In genomic region chr13:83878691-83879410, GRCh38 we compare ENCODE assay signal across 13 cellular contexts. TPM values are rescaled to one million over a fixed set of nuclear protein-coding genes. Genes with fewer than 3 reads are reported as not detected.
DNase-seq lines count a peak whose midpoint lies in the region; ATAC-seq and TF ChIP-seq lines count a peak whose summit lies in the region.
"Had no signal": no experiment of that assay in that cellular context is flagged by ENCODE, and none has a peak within 500 bp of the region (broad histone marks: within the 10 kb centered on the region; RNA-seq: fewer than 3 reads in every experiment).

No MANE protein-coding gene starts in this region.

- no peaks in the 10 kb centered on the region for H3K4me1 ChIP-seq in rectal smooth muscle tissue (ENCODE audit: control insufficient read depth, insufficient read depth, low read length)
- H3K4me1 ChIP-seq in vagina, result no peaks in the 10 kb centered on the region

- peaks cover 57% of the 10 kb centered on the region for H3K27me3 Mint-ChIP-seq in activated naive CD8-positive, alpha-beta T cell treated with anti-CD3 and anti-CD28 coated beads, Interleukin-2, amount 50 U/mL, for 24 hours

- H3K27me3 ChIP-seq in rectal smooth muscle tissue (ENCODE audit: control insufficient read depth, insufficient read depth, low read length) (no peaks in the 10 kb centered on the region), vagina (no peaks in the 10 kb centered on the region)

- peaks cover under 1% of the 10 kb centered on the region for H3K36me3 Mint-ChIP-seq in activated naive CD8-positive, alpha-beta T cell treated with anti-CD3 and anti-CD28 coated beads, Interleukin-2, amount 50 U/mL, for 24 hours (ENCODE audit: low read depth)
- H3K36me3 Mint-ChIP-seq: natural killer cell had no signal

- H3K4me3 ChIP-seq in rectal smooth muscle tissue (ENCODE audit: low read length) (peak overlapping the region; percentile 9), vagina (no peak overlapping the region)

- no peak for TF ChIP-seq POLR2A in vagina (IDR thresholded peaks at IDR 0.05)

- no peaks in the 10 kb centered on the region for H3K9me3 ChIP-seq in vagina

- no peaks in the 10 kb centered on the region for H3K36me3 ChIP-seq in rectal smooth muscle tissue (ENCODE audit: control insufficient read depth, insufficient read depth, low read length)
- H3K36me3 ChIP-seq in vagina, result no peaks in the 10 kb centered on the region

- H3K27ac ChIP-seq in rectal smooth muscle tissue (ENCODE audit: low read depth, low read length), result no peak overlapping the region
- no peak overlapping the region for H3K27ac ChIP-seq in vagina

- DNase-seq in EL, result peak; percentile 18
- no peak for DNase-seq in activated naive CD8-positive, alpha-beta T cell treated with anti-CD3 and anti-CD28 coated beads, Interleukin-2, amount 50 U/mL, for 24 hours
- peak in 31 of 51 donors; percentile 4 to 89 (median 48) for DNase-seq in hypothalamus (lab: John Stamatoyannopoulos, UW)
- DNase-seq in NCI-H187 treated with DMSO at 0.1 percent for 48 hours (lab: John Stamatoyannopoulos, UW), result no peak
- DNase-seq in vagina (ENCODE audit: extremely low spot score in 2 of 2), result no peak
- no peak for DNase-seq in stimulated activated CD4-positive, alpha-beta T cell treated with anti-CD3 and anti-CD28 coated beads, Interleukin-1b, Interleukin-23, amount 100 ng/mL, for 48 hours
- DNase-seq: DMS 273 treated with DMSO at 0.1 percent for 48 hours, foreskin melanocyte, MV-4-11, natural killer cell had no signal

- H3K27ac Mint-ChIP-seq in activated naive CD8-positive, alpha-beta T cell treated with anti-CD3 and anti-CD28 coated beads, Interleukin-2, amount 50 U/mL, for 24 hours, result no peak overlapping the region
- H3K27ac Mint-ChIP-seq: natural killer cell had no signal

- peaks cover 20% of the 10 kb centered on the region for H3K4me1 Mint-ChIP-seq in activated naive CD8-positive, alpha-beta T cell treated with anti-CD3 and anti-CD28 coated beads, Interleukin-2, amount 50 U/mL, for 24 hours
- H3K4me1 Mint-ChIP-seq: natural killer cell had no signal

- TF ChIP-seq CTCF in vagina (IDR thresholded peaks at IDR 0.05), result no peak

- peak overlapping the region; percentile 34 for H3K4me3 Mint-ChIP-seq in activated naive CD8-positive, alpha-beta T cell treated with anti-CD3 and anti-CD28 coated beads, Interleukin-2, amount 50 U/mL, for 24 hours
- H3K4me3 Mint-ChIP-seq: natural killer cell had no signal

- no peak for ATAC-seq in activated naive CD8-positive, alpha-beta T cell treated with anti-CD3 and anti-CD28 coated beads, Interleukin-2, amount 50 U/mL, for 24 hours
- no peak for ATAC-seq in GM18873 (IDR thresholded peaks at IDR 0.05; ENCODE audit: low FRiP score, unreplicated experiment)
- ATAC-seq: natural killer cell had no signal

- intact Hi-C loops in vagina (cut with DNase I), result no loop called here

- no peaks in the 10 kb centered on the region for H3K9me3 Mint-ChIP-seq in activated naive CD8-positive, alpha-beta T cell treated with anti-CD3 and anti-CD28 coated beads, Interleukin-2, amount 50 U/mL, for 24 hours

- H3K9ac ChIP-seq in rectal smooth muscle tissue (ENCODE audit: low read length), result no peak overlapping the region

RNA-seq across cellular contexts. Expression of gene SLITRK1, which starts 3.4 kb away (rescaled TPM):
- not detected for total RNA-seq in vagina
- total RNA-seq: natural killer cell, OCI-LY7 had no signal

Comparison
In these comparisons a context has a peak if more than half of its experiments do, and no peak if none do; other contexts are left out.
1. DNase-seq: peak in EL (single experiment) and hypothalamus (31 of 51); none in activated naive CD8-positive, alpha-beta T cell treated with anti-CD3 and anti-CD28 coated beads, Interleukin-2, amount 50 U/mL, for 24 hours (single experiment), NCI-H187 treated with DMSO at 0.1 percent for 48 hours (single experiment), vagina (0 of 2) and stimulated activated CD4-positive, alpha-beta T cell treated with anti-CD3 and anti-CD28 coated beads, Interleukin-1b, Interleukin-23, amount 100 ng/mL, for 48 hours (single experiment).